1 cellular context compared by ENCODE assay signal in the genomic region with DNA sequence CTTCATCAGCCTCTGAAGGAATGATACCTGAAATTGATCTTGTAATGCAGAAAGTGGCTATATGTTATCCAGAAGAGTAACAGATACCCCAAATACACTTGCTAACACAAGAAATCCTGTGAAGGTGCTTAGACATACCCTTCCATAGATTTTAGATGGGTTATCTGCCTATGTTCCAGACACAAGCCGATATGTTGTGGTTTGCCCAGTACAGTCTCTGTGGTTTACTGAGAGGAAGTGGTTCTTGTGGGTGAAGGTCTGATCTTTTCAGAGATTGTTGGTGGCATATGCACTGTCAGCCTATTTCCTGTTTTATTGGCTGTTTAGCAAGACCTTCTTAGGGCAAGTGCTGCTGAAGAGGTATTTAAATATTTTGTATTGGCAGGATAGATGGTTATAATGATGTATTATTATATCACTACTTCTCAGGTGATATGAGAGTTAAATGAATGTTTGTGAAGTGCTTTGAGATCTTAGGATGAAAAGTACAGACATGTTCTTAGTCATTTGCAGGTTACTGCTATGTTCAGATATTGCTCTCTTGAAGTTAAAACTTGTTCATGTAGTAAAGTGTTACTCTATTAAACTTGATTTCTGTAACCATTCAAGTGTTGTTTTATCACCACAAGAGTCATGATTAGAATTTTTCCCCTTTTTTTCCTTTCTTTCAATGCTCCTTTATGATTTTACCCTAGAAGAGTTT.
A peak's percentile ranks its signal among the peaks of the same experiment; 100 is the strongest.
TF ChIP-seq lines count a peak whose summit lies in the region.

No MANE protein-coding gene starts in this region.

TF ChIP-seq in GM12878, 131 proteins besides CTCF, POLR2A, EP300 and RAD21 (continued from another document and continues in another):
- TF ChIP-seq, protein P1, sequence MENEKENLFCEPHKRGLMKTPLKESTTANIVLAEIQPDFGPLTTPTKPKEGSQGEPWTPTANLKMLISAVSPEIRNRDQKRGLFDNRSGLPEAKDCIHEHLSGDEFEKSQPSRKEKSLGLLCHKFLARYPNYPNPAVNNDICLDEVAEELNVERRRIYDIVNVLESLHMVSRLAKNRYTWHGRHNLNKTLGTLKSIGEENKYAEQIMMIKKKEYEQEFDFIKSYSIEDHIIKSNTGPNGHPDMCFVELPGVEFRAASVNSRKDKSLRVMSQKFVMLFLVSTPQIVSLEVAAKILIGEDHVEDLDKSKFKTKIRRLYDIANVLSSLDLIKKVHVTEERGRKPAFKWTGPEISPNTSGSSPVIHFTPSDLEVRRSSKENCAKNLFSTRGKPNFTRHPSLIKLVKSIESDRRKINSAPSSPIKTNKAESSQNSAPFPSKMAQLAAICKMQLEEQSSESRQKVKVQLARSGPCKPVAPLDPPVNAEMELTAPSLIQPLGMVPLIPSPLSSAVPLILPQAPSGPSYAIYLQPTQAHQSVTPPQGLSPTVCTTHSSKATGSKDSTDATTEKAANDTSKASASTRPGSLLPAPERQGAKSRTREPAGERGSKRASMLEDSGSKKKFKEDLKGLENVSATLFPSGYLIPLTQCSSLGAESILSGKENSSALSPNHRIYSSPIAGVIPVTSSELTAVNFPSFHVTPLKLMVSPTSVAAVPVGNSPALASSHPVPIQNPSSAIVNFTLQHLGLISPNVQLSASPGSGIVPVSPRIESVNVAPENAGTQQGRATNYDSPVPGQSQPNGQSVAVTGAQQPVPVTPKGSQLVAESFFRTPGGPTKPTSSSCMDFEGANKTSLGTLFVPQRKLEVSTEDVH (IDR thresholded peaks at IDR 0.05; ENCODE audit: low read depth, partially characterized antibody) = no peak
- TF ChIP-seq, protein P2, sequence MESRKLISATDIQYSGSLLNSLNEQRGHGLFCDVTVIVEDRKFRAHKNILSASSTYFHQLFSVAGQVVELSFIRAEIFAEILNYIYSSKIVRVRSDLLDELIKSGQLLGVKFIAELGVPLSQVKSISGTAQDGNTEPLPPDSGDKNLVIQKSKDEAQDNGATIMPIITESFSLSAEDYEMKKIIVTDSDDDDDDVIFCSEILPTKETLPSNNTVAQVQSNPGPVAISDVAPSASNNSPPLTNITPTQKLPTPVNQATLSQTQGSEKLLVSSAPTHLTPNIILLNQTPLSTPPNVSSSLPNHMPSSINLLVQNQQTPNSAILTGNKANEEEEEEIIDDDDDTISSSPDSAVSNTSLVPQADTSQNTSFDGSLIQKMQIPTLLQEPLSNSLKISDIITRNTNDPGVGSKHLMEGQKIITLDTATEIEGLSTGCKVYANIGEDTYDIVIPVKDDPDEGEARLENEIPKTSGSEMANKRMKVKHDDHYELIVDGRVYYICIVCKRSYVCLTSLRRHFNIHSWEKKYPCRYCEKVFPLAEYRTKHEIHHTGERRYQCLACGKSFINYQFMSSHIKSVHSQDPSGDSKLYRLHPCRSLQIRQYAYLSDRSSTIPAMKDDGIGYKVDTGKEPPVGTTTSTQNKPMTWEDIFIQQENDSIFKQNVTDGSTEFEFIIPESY (IDR thresholded peaks at IDR 0.05) = peak; percentile 36; the same call in 1 of the 2 replicates
- TF ChIP-seq SRF (IDR thresholded peaks at IDR 0.05; ENCODE audit: low read depth in 2 of 2, low read length in 2 of 2) (0 out of 4 replicates have a peak, but pooled peaks of 1 of the 2 experiments have one; percentile 41), ZNF24 (IDR thresholded peaks at IDR 0.05) (peak; percentile 76), NFIC (IDR thresholded peaks at IDR 0.05; ENCODE audit: low read depth, low read length) (peak; percentile 92), CBFB (IDR thresholded peaks at IDR 0.05; ENCODE audit: low read depth) (peak; percentile 99), CEBPB (IDR thresholded peaks at IDR 0.05; ENCODE audit: borderline replicate concordance in 1 of 2, low read depth in 2 of 2, low read length in 2 of 2) (0 out of 4 replicates have a peak, but pooled peaks of 1 of the 2 experiments have one; percentile 38), EGR1 (IDR thresholded peaks at IDR 0.05; ENCODE audit: borderline replicate concordance in 1 of 2, low read depth in 2 of 2, low read length in 2 of 2) (no peak), NR2C2 (IDR thresholded peaks at IDR 0.05; ENCODE audit: borderline replicate concordance, control insufficient read depth, insufficient read length, low read depth) (no peak), MYB (IDR thresholded peaks at IDR 0.05; ENCODE audit: borderline replicate concordance, low read depth, low read length) (no peak), ZNF384 (IDR thresholded peaks at IDR 0.05; ENCODE audit: borderline replicate concordance, low read depth, low read length) (0 out of 2 replicates have a peak, but pooled peaks have one; percentile 15), CBX5 (IDR thresholded peaks at IDR 0.05; ENCODE audit: low read depth) (0 out of 2 replicates have a peak, but pooled peaks have one; percentile 47), CHD4 (IDR thresholded peaks at IDR 0.05) (no peak), ESRRA (IDR thresholded peaks at IDR 0.05; ENCODE audit: low read length) (no peak), YBX1 (IDR thresholded peaks at IDR 0.05) (no peak), CREM (IDR thresholded peaks at IDR 0.05; ENCODE audit: low read depth) (peak; percentile 74; the same call in 1 of the 2 replicates), SREBF1 (IDR thresholded peaks at IDR 0.05; ENCODE audit: low read length) (no peak), GATAD2B (conservative IDR thresholded peaks at IDR 0.05; ENCODE audit: low read depth) (peak; percentile 65; the same call in 1 of the 2 replicates), CBX3 (IDR thresholded peaks at IDR 0.05; ENCODE audit: borderline replicate concordance, low read depth) (no peak)
- TF ChIP-seq, protein P3, sequence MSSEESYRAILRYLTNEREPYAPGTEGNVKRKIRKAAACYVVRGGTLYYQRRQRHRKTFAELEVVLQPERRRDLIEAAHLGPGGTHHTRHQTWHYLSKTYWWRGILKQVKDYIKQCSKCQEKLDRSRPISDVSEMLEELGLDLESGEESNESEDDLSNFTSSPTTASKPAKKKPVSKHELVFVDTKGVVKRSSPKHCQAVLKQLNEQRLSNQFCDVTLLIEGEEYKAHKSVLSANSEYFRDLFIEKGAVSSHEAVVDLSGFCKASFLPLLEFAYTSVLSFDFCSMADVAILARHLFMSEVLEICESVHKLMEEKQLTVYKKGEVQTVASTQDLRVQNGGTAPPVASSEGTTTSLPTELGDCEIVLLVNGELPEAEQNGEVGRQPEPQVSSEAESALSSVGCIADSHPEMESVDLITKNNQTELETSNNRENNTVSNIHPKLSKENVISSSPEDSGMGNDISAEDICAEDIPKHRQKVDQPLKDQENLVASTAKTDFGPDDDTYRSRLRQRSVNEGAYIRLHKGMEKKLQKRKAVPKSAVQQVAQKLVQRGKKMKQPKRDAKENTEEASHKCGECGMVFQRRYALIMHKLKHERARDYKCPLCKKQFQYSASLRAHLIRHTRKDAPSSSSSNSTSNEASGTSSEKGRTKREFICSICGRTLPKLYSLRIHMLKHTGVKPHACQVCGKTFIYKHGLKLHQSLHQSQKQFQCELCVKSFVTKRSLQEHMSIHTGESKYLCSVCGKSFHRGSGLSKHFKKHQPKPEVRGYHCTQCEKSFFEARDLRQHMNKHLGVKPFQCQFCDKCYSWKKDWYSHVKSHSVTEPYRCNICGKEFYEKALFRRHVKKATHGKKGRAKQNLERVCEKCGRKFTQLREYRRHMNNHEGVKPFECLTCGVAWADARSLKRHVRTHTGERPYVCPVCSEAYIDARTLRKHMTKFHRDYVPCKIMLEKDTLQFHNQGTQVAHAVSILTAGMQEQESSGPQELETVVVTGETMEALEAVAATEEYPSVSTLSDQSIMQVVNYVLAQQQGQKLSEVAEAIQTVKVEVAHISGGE (CRISPR knock-in tag; IDR thresholded peaks at IDR 0.05) = no peak
- TF ChIP-seq, protein P4, sequence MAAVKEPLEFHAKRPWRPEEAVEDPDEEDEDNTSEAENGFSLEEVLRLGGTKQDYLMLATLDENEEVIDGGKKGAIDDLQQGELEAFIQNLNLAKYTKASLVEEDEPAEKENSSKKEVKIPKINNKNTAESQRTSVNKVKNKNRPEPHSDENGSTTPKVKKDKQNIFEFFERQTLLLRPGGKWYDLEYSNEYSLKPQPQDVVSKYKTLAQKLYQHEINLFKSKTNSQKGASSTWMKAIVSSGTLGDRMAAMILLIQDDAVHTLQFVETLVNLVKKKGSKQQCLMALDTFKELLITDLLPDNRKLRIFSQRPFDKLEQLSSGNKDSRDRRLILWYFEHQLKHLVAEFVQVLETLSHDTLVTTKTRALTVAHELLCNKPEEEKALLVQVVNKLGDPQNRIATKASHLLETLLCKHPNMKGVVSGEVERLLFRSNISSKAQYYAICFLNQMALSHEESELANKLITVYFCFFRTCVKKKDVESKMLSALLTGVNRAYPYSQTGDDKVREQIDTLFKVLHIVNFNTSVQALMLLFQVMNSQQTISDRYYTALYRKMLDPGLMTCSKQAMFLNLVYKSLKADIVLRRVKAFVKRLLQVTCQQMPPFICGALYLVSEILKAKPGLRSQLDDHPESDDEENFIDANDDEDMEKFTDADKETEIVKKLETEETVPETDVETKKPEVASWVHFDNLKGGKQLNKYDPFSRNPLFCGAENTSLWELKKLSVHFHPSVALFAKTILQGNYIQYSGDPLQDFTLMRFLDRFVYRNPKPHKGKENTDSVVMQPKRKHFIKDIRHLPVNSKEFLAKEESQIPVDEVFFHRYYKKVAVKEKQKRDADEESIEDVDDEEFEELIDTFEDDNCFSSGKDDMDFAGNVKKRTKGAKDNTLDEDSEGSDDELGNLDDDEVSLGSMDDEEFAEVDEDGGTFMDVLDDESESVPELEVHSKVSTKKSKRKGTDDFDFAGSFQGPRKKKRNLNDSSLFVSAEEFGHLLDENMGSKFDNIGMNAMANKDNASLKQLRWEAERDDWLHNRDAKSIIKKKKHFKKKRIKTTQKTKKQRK (IDR thresholded peaks at IDR 0.05; ENCODE audit: low read depth, low read length) = no peak
- TF ChIP-seq, protein P5, sequence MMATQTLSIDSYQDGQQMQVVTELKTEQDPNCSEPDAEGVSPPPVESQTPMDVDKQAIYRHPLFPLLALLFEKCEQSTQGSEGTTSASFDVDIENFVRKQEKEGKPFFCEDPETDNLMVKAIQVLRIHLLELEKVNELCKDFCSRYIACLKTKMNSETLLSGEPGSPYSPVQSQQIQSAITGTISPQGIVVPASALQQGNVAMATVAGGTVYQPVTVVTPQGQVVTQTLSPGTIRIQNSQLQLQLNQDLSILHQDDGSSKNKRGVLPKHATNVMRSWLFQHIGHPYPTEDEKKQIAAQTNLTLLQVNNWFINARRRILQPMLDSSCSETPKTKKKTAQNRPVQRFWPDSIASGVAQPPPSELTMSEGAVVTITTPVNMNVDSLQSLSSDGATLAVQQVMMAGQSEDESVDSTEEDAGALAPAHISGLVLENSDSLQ (IDR thresholded peaks at IDR 0.05) = peak; percentile 39; the same call in 1 of the 2 replicates
- TF ChIP-seq, protein P6, sequence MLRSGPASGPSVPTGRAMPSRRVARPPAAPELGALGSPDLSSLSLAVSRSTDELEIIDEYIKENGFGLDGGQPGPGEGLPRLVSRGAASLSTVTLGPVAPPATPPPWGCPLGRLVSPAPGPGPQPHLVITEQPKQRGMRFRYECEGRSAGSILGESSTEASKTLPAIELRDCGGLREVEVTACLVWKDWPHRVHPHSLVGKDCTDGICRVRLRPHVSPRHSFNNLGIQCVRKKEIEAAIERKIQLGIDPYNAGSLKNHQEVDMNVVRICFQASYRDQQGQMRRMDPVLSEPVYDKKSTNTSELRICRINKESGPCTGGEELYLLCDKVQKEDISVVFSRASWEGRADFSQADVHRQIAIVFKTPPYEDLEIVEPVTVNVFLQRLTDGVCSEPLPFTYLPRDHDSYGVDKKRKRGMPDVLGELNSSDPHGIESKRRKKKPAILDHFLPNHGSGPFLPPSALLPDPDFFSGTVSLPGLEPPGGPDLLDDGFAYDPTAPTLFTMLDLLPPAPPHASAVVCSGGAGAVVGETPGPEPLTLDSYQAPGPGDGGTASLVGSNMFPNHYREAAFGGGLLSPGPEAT (IDR thresholded peaks at IDR 0.05; ENCODE audit: low read depth) = peak; percentile 59; the same call in 1 of the 2 replicates
- TF ChIP-seq, protein P7, sequence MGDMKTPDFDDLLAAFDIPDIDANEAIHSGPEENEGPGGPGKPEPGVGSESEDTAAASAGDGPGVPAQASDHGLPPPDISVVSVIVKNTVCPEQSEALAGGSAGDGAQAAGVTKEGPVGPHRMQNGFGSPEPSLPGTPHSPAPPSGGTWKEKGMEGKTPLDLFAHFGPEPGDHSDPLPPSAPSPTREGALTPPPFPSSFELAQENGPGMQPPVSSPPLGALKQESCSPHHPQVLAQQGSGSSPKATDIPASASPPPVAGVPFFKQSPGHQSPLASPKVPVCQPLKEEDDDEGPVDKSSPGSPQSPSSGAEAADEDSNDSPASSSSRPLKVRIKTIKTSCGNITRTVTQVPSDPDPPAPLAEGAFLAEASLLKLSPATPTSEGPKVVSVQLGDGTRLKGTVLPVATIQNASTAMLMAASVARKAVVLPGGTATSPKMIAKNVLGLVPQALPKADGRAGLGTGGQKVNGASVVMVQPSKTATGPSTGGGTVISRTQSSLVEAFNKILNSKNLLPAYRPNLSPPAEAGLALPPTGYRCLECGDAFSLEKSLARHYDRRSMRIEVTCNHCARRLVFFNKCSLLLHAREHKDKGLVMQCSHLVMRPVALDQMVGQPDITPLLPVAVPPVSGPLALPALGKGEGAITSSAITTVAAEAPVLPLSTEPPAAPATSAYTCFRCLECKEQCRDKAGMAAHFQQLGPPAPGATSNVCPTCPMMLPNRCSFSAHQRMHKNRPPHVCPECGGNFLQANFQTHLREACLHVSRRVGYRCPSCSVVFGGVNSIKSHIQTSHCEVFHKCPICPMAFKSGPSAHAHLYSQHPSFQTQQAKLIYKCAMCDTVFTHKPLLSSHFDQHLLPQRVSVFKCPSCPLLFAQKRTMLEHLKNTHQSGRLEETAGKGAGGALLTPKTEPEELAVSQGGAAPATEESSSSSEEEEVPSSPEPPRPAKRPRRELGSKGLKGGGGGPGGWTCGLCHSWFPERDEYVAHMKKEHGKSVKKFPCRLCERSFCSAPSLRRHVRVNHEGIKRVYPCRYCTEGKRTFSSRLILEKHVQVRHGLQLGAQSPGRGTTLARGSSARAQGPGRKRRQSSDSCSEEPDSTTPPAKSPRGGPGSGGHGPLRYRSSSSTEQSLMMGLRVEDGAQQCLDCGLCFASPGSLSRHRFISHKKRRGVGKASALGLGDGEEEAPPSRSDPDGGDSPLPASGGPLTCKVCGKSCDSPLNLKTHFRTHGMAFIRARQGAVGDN (IDR thresholded peaks at IDR 0.05) = no peak
- TF ChIP-seq, protein P8, sequence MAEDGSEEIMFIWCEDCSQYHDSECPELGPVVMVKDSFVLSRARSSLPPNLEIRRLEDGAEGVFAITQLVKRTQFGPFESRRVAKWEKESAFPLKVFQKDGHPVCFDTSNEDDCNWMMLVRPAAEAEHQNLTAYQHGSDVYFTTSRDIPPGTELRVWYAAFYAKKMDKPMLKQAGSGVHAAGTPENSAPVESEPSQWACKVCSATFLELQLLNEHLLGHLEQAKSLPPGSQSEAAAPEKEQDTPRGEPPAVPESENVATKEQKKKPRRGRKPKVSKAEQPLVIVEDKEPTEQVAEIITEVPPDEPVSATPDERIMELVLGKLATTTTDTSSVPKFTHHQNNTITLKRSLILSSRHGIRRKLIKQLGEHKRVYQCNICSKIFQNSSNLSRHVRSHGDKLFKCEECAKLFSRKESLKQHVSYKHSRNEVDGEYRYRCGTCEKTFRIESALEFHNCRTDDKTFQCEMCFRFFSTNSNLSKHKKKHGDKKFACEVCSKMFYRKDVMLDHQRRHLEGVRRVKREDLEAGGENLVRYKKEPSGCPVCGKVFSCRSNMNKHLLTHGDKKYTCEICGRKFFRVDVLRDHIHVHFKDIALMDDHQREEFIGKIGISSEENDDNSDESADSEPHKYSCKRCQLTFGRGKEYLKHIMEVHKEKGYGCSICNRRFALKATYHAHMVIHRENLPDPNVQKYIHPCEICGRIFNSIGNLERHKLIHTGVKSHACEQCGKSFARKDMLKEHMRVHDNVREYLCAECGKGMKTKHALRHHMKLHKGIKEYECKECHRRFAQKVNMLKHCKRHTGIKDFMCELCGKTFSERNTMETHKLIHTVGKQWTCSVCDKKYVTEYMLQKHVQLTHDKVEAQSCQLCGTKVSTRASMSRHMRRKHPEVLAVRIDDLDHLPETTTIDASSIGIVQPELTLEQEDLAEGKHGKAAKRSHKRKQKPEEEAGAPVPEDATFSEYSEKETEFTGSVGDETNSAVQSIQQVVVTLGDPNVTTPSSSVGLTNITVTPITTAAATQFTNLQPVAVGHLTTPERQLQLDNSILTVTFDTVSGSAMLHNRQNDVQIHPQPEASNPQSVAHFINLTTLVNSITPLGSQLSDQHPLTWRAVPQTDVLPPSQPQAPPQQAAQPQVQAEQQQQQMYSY (CRISPR knock-in tag; IDR thresholded peaks at IDR 0.05) = no peak
